In genomic region chr1:209748620-209749019, GRCh38 we compare ENCODE assay signal across 14 cellular contexts. TPM values are rescaled to one million over a fixed set of nuclear protein-coding genes. Genes with fewer than 3 reads are reported as not detected.
DNase-seq lines count a peak whose midpoint lies in the region; ATAC-seq and TF ChIP-seq lines count a peak whose summit lies in the region.
"Had no signal": no experiment of that assay in that cellular context is flagged by ENCODE, and none has a peak within 500 bp of the region (broad histone marks: within the 10 kb centered on the region; RNA-seq: fewer than 3 reads in every experiment).

No MANE protein-coding gene starts in this region.

- H3K27ac ChIP-seq in KMS-11 (no peak overlapping the region), osteoblast (ENCODE audit: low read depth, low read length) (no peak overlapping the region), MM.1S (ENCODE audit: low read length) (no peak overlapping the region)
- H3K27ac ChIP-seq: A549, thyroid gland had no signal

- H3F3A ChIP-seq in MM.1S (ENCODE audit: insufficient read depth, low read length) = peaks cover 22% of the 10 kb centered on the region

- H4K20me1 ChIP-seq in KMS-11 (ENCODE audit: insufficient read depth) (no peaks in the 10 kb centered on the region), osteoblast (ENCODE audit: insufficient read depth, low read length) (no peaks in the 10 kb centered on the region), MM.1S (ENCODE audit: insufficient read depth, low read length) (no peaks in the 10 kb centered on the region)

- H3K9me2 ChIP-seq in MM.1S (replicated peaks; ENCODE audit: insufficient read depth, low read length) = no peaks in the 10 kb centered on the region

- H3K36me3 Mint-ChIP-seq in activated T-helper 2 cell treated with anti-CD3 and anti-CD28 coated beads, Interferon-gamma antibody, Interleukin-2, Interleukin-4, amounts not matched to agents 10 μg/mL and 5 μg/mL and 100 μg/mL, durations not matched to agents 14 hours and 24 hours and 36 hours (ENCODE audit: low read depth) = no peaks in the 10 kb centered on the region

- no peak for ATAC-seq in HG02938 (IDR thresholded peaks at IDR 0.05; ENCODE audit: unreplicated experiment)

- no peak overlapping the region for H3K4me3 Mint-ChIP-seq in activated T-helper 2 cell treated with anti-CD3 and anti-CD28 coated beads, Interferon-gamma antibody, Interleukin-2, Interleukin-4, amounts not matched to agents 10 μg/mL and 5 μg/mL and 100 μg/mL, durations not matched to agents 14 hours and 24 hours and 36 hours (ENCODE audit: low read depth)

- no peaks in the 10 kb centered on the region for H3K27me3 ChIP-seq in KMS-11 (ENCODE audit: insufficient read depth, low read depth)
- H3K27me3 ChIP-seq in osteoblast (ENCODE audit: insufficient read depth, low read length) = no peaks in the 10 kb centered on the region
- no peaks in the 10 kb centered on the region for H3K27me3 ChIP-seq in MM.1S (replicated peaks; ENCODE audit: insufficient read depth, low read length)
- H3K27me3 ChIP-seq: body of pancreas, thyroid gland had no signal

- H3K9me3 ChIP-seq in osteoblast (ENCODE audit: low read depth, low read length) = no peaks in the 10 kb centered on the region
- H3K9me3 ChIP-seq in MM.1S (replicated peaks; ENCODE audit: insufficient read depth, low read length) = no peaks in the 10 kb centered on the region
- H3K9me3 ChIP-seq: A549, body of pancreas, thyroid gland had no signal

- H3K4me3 ChIP-seq in KMS-11 (IDR thresholded peaks at IDR 0.05; ENCODE audit: insufficient read depth, low read depth, low read length) (no peak overlapping the region), osteoblast (ENCODE audit: insufficient read depth, low read length) (no peak overlapping the region), MM.1S (ENCODE audit: low read length) (no peak overlapping the region)
- H3K4me3 ChIP-seq: A549, body of pancreas, thyroid gland had no signal

- H3K4me1 ChIP-seq in KMS-11 (ENCODE audit: low read depth, poor library complexity, severe bottlenecking) (peaks cover 59% of the 10 kb centered on the region), osteoblast (ENCODE audit: insufficient read depth, low read length) (peaks cover 7% of the 10 kb centered on the region), MM.1S (ENCODE audit: low read length) (peaks cover 42% of the 10 kb centered on the region)

- peak overlapping the region; percentile 37 for H3K4me2 ChIP-seq in KMS-11
- H3K4me2 ChIP-seq in osteoblast (ENCODE audit: insufficient read depth, low read length) = no peak overlapping the region
- no peak overlapping the region for H3K4me2 ChIP-seq in MM.1S (ENCODE audit: low read depth, low read length)

- DNase-seq in activated CD4-positive, alpha-beta T cell treated with anti-CD3 and anti-CD28 coated beads for 48 hours = peak; percentile 30
- no peak for DNase-seq in activated CD4-positive, alpha-beta T cell treated with anti-CD3 and anti-CD28 coated beads, Interleukin-2, amount 50 U/mL, for 4 hours
- no peak for DNase-seq in activated T-helper 2 cell treated with anti-CD3 and anti-CD28 coated beads, Interferon-gamma antibody, Interleukin-2, Interleukin-4, amounts not matched to agents 10 μg/mL and 5 μg/mL and 100 μg/mL, durations not matched to agents 14 hours and 24 hours and 36 hours (ENCODE audit: low spot score)
- peak; percentile 41 for DNase-seq in osteoblast (ENCODE audit: insufficient read length, low spot score, missing footprints)
- no peak for DNase-seq in DMS 273 treated with DMSO at 0.1 percent for 48 hours (lab: John Stamatoyannopoulos, UW)
- DNase-seq in MM.1S = no peak
- DNase-seq: body of pancreas, NCI-H1436 treated with DMSO at 0.1 percent for 48 hours, NCI-H524 treated with DMSO at 0.1 percent for 48 hours, thyroid gland had no signal

- TF ChIP-seq CTCF in KMS-11 (conservative IDR thresholded peaks at IDR 0.05; ENCODE audit: low read depth, low read length) (no peak), osteoblast (IDR thresholded peaks at IDR 0.05; ENCODE audit: extremely low read depth, low read depth, low read length) (no peak), MM.1S (IDR thresholded peaks at IDR 0.05; ENCODE audit: low read length) (no peak)

- peaks cover 66% of the 10 kb centered on the region for H3K4me1 Mint-ChIP-seq in activated T-helper 2 cell treated with anti-CD3 and anti-CD28 coated beads, Interferon-gamma antibody, Interleukin-2, Interleukin-4, amounts not matched to agents 10 μg/mL and 5 μg/mL and 100 μg/mL, durations not matched to agents 14 hours and 24 hours and 36 hours (ENCODE audit: low read depth)

- H3K27ac Mint-ChIP-seq in activated T-helper 2 cell treated with anti-CD3 and anti-CD28 coated beads, Interferon-gamma antibody, Interleukin-2, Interleukin-4, amounts not matched to agents 10 μg/mL and 5 μg/mL and 100 μg/mL, durations not matched to agents 14 hours and 24 hours and 36 hours = peak overlapping the region; percentile 92

- intact Hi-C loops in activated T-helper 2 cell treated with anti-CD3 and anti-CD28 coated beads, Interferon-gamma antibody, Interleukin-2, Interleukin-4, amounts not matched to agents 10 μg/mL and 5 μg/mL and 100 μg/mL, durations not matched to agents 14 hours and 24 hours and 36 hours (cut with micrococcal nuclease) = loop anchor here (1.0 to 5.0 kb wide), 2 partner anchors 96 to 179 kb away; partner anchors contain the start of gene LAMB3

- H3K36me3 ChIP-seq in KMS-11 (ENCODE audit: insufficient read depth) (no peaks in the 10 kb centered on the region), osteoblast (ENCODE audit: insufficient read depth, low read length) (no peaks in the 10 kb centered on the region), MM.1S (replicated peaks; ENCODE audit: insufficient read depth, low read length) (no peaks in the 10 kb centered on the region)
- H3K36me3 ChIP-seq: thyroid gland had no signal

- H3K79me2 ChIP-seq in KMS-11 (ENCODE audit: insufficient read depth, low read depth) = no peaks in the 10 kb centered on the region
- no peaks in the 10 kb centered on the region for H3K79me2 ChIP-seq in osteoblast (ENCODE audit: insufficient read depth, low read length)
- no peaks in the 10 kb centered on the region for H3K79me2 ChIP-seq in MM.1S (ENCODE audit: low read length)

- H3K9me3 Mint-ChIP-seq in activated T-helper 2 cell treated with anti-CD3 and anti-CD28 coated beads, Interferon-gamma antibody, Interleukin-2, Interleukin-4, amounts not matched to agents 10 μg/mL and 5 μg/mL and 100 μg/mL, durations not matched to agents 14 hours and 24 hours and 36 hours = no peaks in the 10 kb centered on the region

- H3K9ac ChIP-seq in KMS-11 (no peak overlapping the region), MM.1S (ENCODE audit: low read length) (no peak overlapping the region)

- H3K27me3 Mint-ChIP-seq in activated T-helper 2 cell treated with anti-CD3 and anti-CD28 coated beads, Interferon-gamma antibody, Interleukin-2, Interleukin-4, amounts not matched to agents 10 μg/mL and 5 μg/mL and 100 μg/mL, durations not matched to agents 14 hours and 24 hours and 36 hours (ENCODE audit: low read depth) = no peaks in the 10 kb centered on the region

- H2AFZ ChIP-seq in KMS-11 (ENCODE audit: low read depth) (0 out of 2 replicates have a peak overlapping the region, but pooled peaks have one; percentile 74), osteoblast (ENCODE audit: low read length) (peak overlapping the region; percentile 26), MM.1S (ENCODE audit: low read length) (no peak overlapping the region)

RNA-seq across cellular contexts. Expression of gene TRAF3IP3, which starts 7.2 kb away (rescaled TPM):
- 386 and 390 TPM in 2 replicates for total RNA-seq in activated T-helper 2 cell treated with anti-CD3 and anti-CD28 coated beads, Interferon-gamma antibody, Interleukin-2, Interleukin-4, amounts not matched to agents 10 μg/mL and 5 μg/mL and 100 μg/mL, durations not matched to agents 14 hours and 24 hours and 36 hours
- total RNA-seq in osteoblast = not detected in 2 replicates
- total RNA-seq: osteocyte had no signal

RNA-seq across cellular contexts. Expression of gene C1orf74, which starts 35.7 kb away (rescaled TPM):
- 2.8 and 3.0 TPM in 2 replicates for total RNA-seq in activated T-helper 2 cell treated with anti-CD3 and anti-CD28 coated beads, Interferon-gamma antibody, Interleukin-2, Interleukin-4, amounts not matched to agents 10 μg/mL and 5 μg/mL and 100 μg/mL, durations not matched to agents 14 hours and 24 hours and 36 hours
- total RNA-seq in osteoblast = 2.5 and 3.5 TPM in 2 replicates

RNA-seq across cellular contexts. Expression of gene HSD11B1, which starts 44.0 kb away (rescaled TPM):
- total RNA-seq in activated T-helper 2 cell treated with anti-CD3 and anti-CD28 coated beads, Interferon-gamma antibody, Interleukin-2, Interleukin-4, amounts not matched to agents 10 μg/mL and 5 μg/mL and 100 μg/mL, durations not matched to agents 14 hours and 24 hours and 36 hours = 8.2 and 8.6 TPM in 2 replicates
- 0.88 and 1.8 TPM in 2 replicates for total RNA-seq in osteoblast
- total RNA-seq: osteocyte had no signal

RNA-seq across cellular contexts. Expression of gene IRF6, which starts 57.3 kb away (rescaled TPM):
- 0.25 TPM in 1 of 2 replicates, not detected in the other for total RNA-seq in activated T-helper 2 cell treated with anti-CD3 and anti-CD28 coated beads, Interferon-gamma antibody, Interleukin-2, Interleukin-4, amounts not matched to agents 10 μg/mL and 5 μg/mL and 100 μg/mL, durations not matched to agents 14 hours and 24 hours and 36 hours
- total RNA-seq in osteoblast = under 0.01 and 0.72 TPM in 2 replicates
- total RNA-seq: osteocyte had no signal

Comparison
In these comparisons a context has a peak if more than half of its experiments do, and no peak if none do; other contexts are left out.
1. DNase-seq: peak in activated CD4-positive, alpha-beta T cell treated with anti-CD3 and anti-CD28 coated beads for 48 hours (single experiment) and osteoblast (single experiment); none in activated CD4-positive, alpha-beta T cell treated with anti-CD3 and anti-CD28 coated beads, Interleukin-2, amount 50 U/mL, for 4 hours (0 of 2), activated T-helper 2 cell treated with anti-CD3 and anti-CD28 coated beads, Interferon-gamma antibody, Interleukin-2, Interleukin-4, amounts not matched to agents 10 μg/mL and 5 μg/mL and 100 μg/mL, durations not matched to agents 14 hours and 24 hours and 36 hours (single experiment), DMS 273 treated with DMSO at 0.1 percent for 48 hours (single experiment) and MM.1S (single experiment).
2. RNA of gene TRAF3IP3, which starts 7.2 kb away (total RNA-seq): 386 to 390 TPM in activated T-helper 2 cell treated with anti-CD3 and anti-CD28 coated beads, Interferon-gamma antibody, Interleukin-2, Interleukin-4, amounts not matched to agents 10 μg/mL and 5 μg/mL and 100 μg/mL, durations not matched to agents 14 hours and 24 hours and 36 hours; not detected in osteoblast; every median in the first group is over 100 times any median in the second.